9 cellular contexts compared by ENCODE assay signal in genomic region chr22:29004647-29005371, GRCh38. TPM values are rescaled to one million over a fixed set of nuclear protein-coding genes. Genes with fewer than 3 reads are reported as not detected.
DNase-seq lines count a peak whose midpoint lies in the region; ATAC-seq, FAIRE-seq and TF ChIP-seq lines count a peak whose summit lies in the region.
"Had no signal": no experiment of that assay in that cellular context is flagged by ENCODE, and none has a peak within 500 bp of the region (broad histone marks: within the 10 kb centered on the region; RNA-seq: fewer than 3 reads in every experiment).

No MANE protein-coding gene starts in this region.

- ATAC-seq in esophagus mucosa (peak; percentile 50), HG03095 (IDR thresholded peaks at IDR 0.05; ENCODE audit: unreplicated experiment) (no peak)
- ATAC-seq: CD8-positive, alpha-beta T cell had no signal

- DNase-seq in Ammon's horn (ENCODE audit: low spot score): peak; percentile 84
- peak; percentile 53 for DNase-seq in NCI-H1417 treated with DMSO at 0.1 percent for 48 hours (lab: John Stamatoyannopoulos, UW)
- DNase-seq in mucosa of gallbladder (ENCODE audit: low spot score): peak; percentile 26
- DNase-seq in GM19238 (ENCODE audit: insufficient read length, low spot score): no peak
- no peak for DNase-seq in H54 (ENCODE audit: insufficient read length, low spot score)
- DNase-seq in T-helper 9 cell: no peak
- DNase-seq: CD8-positive, alpha-beta T cell had no signal

- no peak for FAIRE-seq in H54 (lab: Jason Lieb, UNC)

- TF ChIP-seq POLR2A in H54 (IDR thresholded peaks at IDR 0.05; ENCODE audit: low read depth, low read length): no peak

RNA-seq across cellular contexts. Expression of gene C22orf31, which starts 56.8 kb away (rescaled TPM):
- total RNA-seq in esophagus mucosa: not detected
- total RNA-seq in mucosa of gallbladder: not detected
- total RNA-seq: CD8-positive, alpha-beta T cell had no signal

Comparison
In these comparisons a context has a peak if more than half of its experiments do, and no peak if none do; other contexts are left out.
1. DNase-seq: peak in Ammon's horn (single experiment), NCI-H1417 treated with DMSO at 0.1 percent for 48 hours (single experiment) and mucosa of gallbladder (single experiment); none in GM19238 (single experiment), H54 (single experiment) and T-helper 9 cell (single experiment).